ENCODE assay signal across 21 cellular contexts in genomic region chr19:37583340-37583739, GRCh38.
"Had no signal": no experiment of that assay in that cellular context is flagged by ENCODE, and none has a peak within 500 bp of the region (broad histone marks: within the 10 kb centered on the region; RNA-seq: fewer than 3 reads in every experiment).

No MANE protein-coding gene starts in this region.

- H3K27me3 Mint-ChIP-seq: activated CD4-positive, alpha-beta memory T cell treated with anti-CD3 and anti-CD28 coated beads for 36 hours; activated CD4-positive, alpha-beta T cell treated with anti-CD3 and anti-CD28 coated beads for 36 hours; activated CD8-positive, alpha-beta memory T cell treated with anti-CD3 and anti-CD28 coated beads, Interleukin-2, amount 10 ng/mL, durations not matched to agents 7 days and 5 days; activated naive CD4-positive, alpha-beta T cell treated with anti-CD3 and anti-CD28 coated beads, Interleukin-2, amount 10 ng/mL, durations not matched to agents 7 days and 5 days had no signal

- ATAC-seq: activated CD4-positive, alpha-beta T cell treated with anti-CD3 and anti-CD28 coated beads for 36 hours; activated CD8-positive, alpha-beta memory T cell treated with anti-CD3 and anti-CD28 coated beads, Interleukin-2, amount 10 ng/mL, durations not matched to agents 7 days and 5 days; gastroesophageal sphincter; heart right ventricle; mucosa of descending colon; right cardiac atrium; upper lobe of right lung had no signal

- H3K4me3 Mint-ChIP-seq: activated CD4-positive, alpha-beta memory T cell treated with anti-CD3 and anti-CD28 coated beads for 36 hours; activated CD4-positive, alpha-beta T cell treated with anti-CD3 and anti-CD28 coated beads for 36 hours; activated CD8-positive, alpha-beta memory T cell treated with anti-CD3 and anti-CD28 coated beads, Interleukin-2, amount 10 ng/mL, durations not matched to agents 7 days and 5 days; activated naive CD4-positive, alpha-beta T cell treated with anti-CD3 and anti-CD28 coated beads, Interleukin-2, amount 10 ng/mL, durations not matched to agents 7 days and 5 days; nephron had no signal

- H3K27ac Mint-ChIP-seq: activated CD4-positive, alpha-beta memory T cell treated with anti-CD3 and anti-CD28 coated beads for 36 hours; activated CD4-positive, alpha-beta T cell treated with anti-CD3 and anti-CD28 coated beads for 36 hours; activated CD8-positive, alpha-beta memory T cell treated with anti-CD3 and anti-CD28 coated beads, Interleukin-2, amount 10 ng/mL, durations not matched to agents 7 days and 5 days; activated naive CD4-positive, alpha-beta T cell treated with anti-CD3 and anti-CD28 coated beads, Interleukin-2, amount 10 ng/mL, durations not matched to agents 7 days and 5 days; nephron had no signal

- H3K27me3 ChIP-seq: adrenal gland, cardiac muscle cell, dorsolateral prefrontal cortex, gastroesophageal sphincter, heart right ventricle, stomach, upper lobe of right lung had no signal

- H3K4me1 Mint-ChIP-seq: activated CD4-positive, alpha-beta T cell treated with anti-CD3 and anti-CD28 coated beads for 36 hours; activated CD8-positive, alpha-beta memory T cell treated with anti-CD3 and anti-CD28 coated beads, Interleukin-2, amount 10 ng/mL, durations not matched to agents 7 days and 5 days; activated naive CD4-positive, alpha-beta T cell treated with anti-CD3 and anti-CD28 coated beads, Interleukin-2, amount 10 ng/mL, durations not matched to agents 7 days and 5 days; nephron had no signal

- H3K4me1 ChIP-seq: adrenal gland, gastroesophageal sphincter, heart right ventricle, stomach, upper lobe of right lung had no signal

- H3K27ac ChIP-seq: adrenal gland, cardiac muscle cell, dorsolateral prefrontal cortex, gastroesophageal sphincter, heart right ventricle, stomach, thoracic aorta, upper lobe of right lung had no signal

- DNase-seq: activated CD4-positive, alpha-beta memory T cell treated with anti-CD3 and anti-CD28 coated beads for 36 hours; activated CD4-positive, alpha-beta T cell treated with anti-CD3 and anti-CD28 coated beads for 36 hours; activated CD8-positive, alpha-beta memory T cell treated with anti-CD3 and anti-CD28 coated beads, Interleukin-2, amount 10 ng/mL, durations not matched to agents 7 days and 5 days; activated naive CD4-positive, alpha-beta T cell treated with anti-CD3 and anti-CD28 coated beads, Interleukin-2, amount 10 ng/mL, durations not matched to agents 7 days and 5 days; activated T-cell treated with anti-CD3 and anti-CD28 coated beads, Interleukin-2, amount 50 U/mL, for 1 hour; adrenal gland; dorsolateral prefrontal cortex; erythroblast; heart right ventricle; islet precursor cell; mucosa of descending colon; occipital lobe; right cardiac atrium; small intestine; stomach; T-helper 9 cell; upper lobe of right lung had no signal

- H3K4me3 ChIP-seq: adrenal gland, cardiac muscle cell, dorsolateral prefrontal cortex, gastroesophageal sphincter, heart right ventricle, mucosa of descending colon, stomach, thoracic aorta, upper lobe of right lung had no signal
